In genomic region chr4:36337665-36338064, GRCh38 we compare ENCODE assay signal across 24 cellular contexts. TPM values are rescaled to one million over a fixed set of nuclear protein-coding genes. Genes with fewer than 3 reads are reported as not detected.
"Had no signal": no experiment of that assay in that cellular context is flagged by ENCODE, and none has a peak within 500 bp of the region (broad histone marks: within the 10 kb centered on the region; RNA-seq: fewer than 3 reads in every experiment).

No MANE protein-coding gene starts in this region.

- H3K27me3 Mint-ChIP-seq: activated CD4-positive, alpha-beta T cell treated with anti-CD3 and anti-CD28 coated beads, Interleukin-2, amount 10 ng/mL, durations not matched to agents 7 days and 5 days; activated naive CD8-positive, alpha-beta T cell treated with anti-CD3 and anti-CD28 coated beads, Interleukin-2, amount 10 ng/mL, durations not matched to agents 7 days and 5 days; stimulated activated naive B cell treated with anti-CD40 and anti-IgM and Interleukin-4, amounts not matched to agents 10 μg/mL and 1 μg/mL and 100 μg/mL, for 72 hours had no signal

- DNase-seq: activated CD4-positive, alpha-beta T cell treated with anti-CD3 and anti-CD28 coated beads, Interleukin-2, amount 10 ng/mL, durations not matched to agents 7 days and 5 days; activated CD8-positive, alpha-beta memory T cell treated with anti-CD3 and anti-CD28 coated beads for 24 hours; activated naive CD4-positive, alpha-beta T cell; activated naive CD8-positive, alpha-beta T cell treated with anti-CD3 and anti-CD28 coated beads, Interleukin-2, amount 10 ng/mL, durations not matched to agents 7 days and 5 days; amygdala; dermis blood vessel endothelial cell; effector memory CD4-positive, alpha-beta T cell; heart left ventricle; left lung; retina; spleen; stimulated activated CD4-positive, alpha-beta T cell treated with anti-CD3 and anti-CD28 coated beads, Interleukin-4, amount 100 ng/mL, for 4 hours; stimulated activated naive B cell treated with anti-CD40 and anti-IgM and Interleukin-4, amounts not matched to agents 10 μg/mL and 1 μg/mL and 100 μg/mL, for 72 hours; upper lobe of right lung had no signal

- H3K9me3 Mint-ChIP-seq: activated CD4-positive, alpha-beta T cell treated with anti-CD3 and anti-CD28 coated beads, Interleukin-2, amount 10 ng/mL, durations not matched to agents 7 days and 5 days; activated naive CD8-positive, alpha-beta T cell treated with anti-CD3 and anti-CD28 coated beads, Interleukin-2, amount 10 ng/mL, durations not matched to agents 7 days and 5 days; mesothelial cell of epicardium; neural crest cell; stimulated activated naive B cell treated with anti-CD40 and anti-IgM and Interleukin-4, amounts not matched to agents 10 μg/mL and 1 μg/mL and 100 μg/mL, for 72 hours; T-helper 2 cell treated with Interferon-gamma antibody and Interleukin-4, amounts not matched to agents 5 μg/mL and 100 μg/mL, for 36 hours had no signal

- H3K4me3 Mint-ChIP-seq: activated CD4-positive, alpha-beta T cell treated with anti-CD3 and anti-CD28 coated beads, Interleukin-2, amount 10 ng/mL, durations not matched to agents 7 days and 5 days; activated naive CD8-positive, alpha-beta T cell treated with anti-CD3 and anti-CD28 coated beads, Interleukin-2, amount 10 ng/mL, durations not matched to agents 7 days and 5 days; mesothelial cell of epicardium; neural crest cell; T-helper 2 cell treated with Interferon-gamma antibody and Interleukin-4, amounts not matched to agents 5 μg/mL and 100 μg/mL, for 36 hours had no signal

- H3K36me3 Mint-ChIP-seq: mesothelial cell of epicardium; stimulated activated naive B cell treated with anti-CD40 and anti-IgM and Interleukin-4, amounts not matched to agents 10 μg/mL and 1 μg/mL and 100 μg/mL, for 72 hours had no signal

- H3K27ac Mint-ChIP-seq: activated CD4-positive, alpha-beta T cell treated with anti-CD3 and anti-CD28 coated beads, Interleukin-2, amount 10 ng/mL, durations not matched to agents 7 days and 5 days; activated naive CD8-positive, alpha-beta T cell treated with anti-CD3 and anti-CD28 coated beads, Interleukin-2, amount 10 ng/mL, durations not matched to agents 7 days and 5 days; stimulated activated naive B cell treated with anti-CD40 and anti-IgM and Interleukin-4, amounts not matched to agents 10 μg/mL and 1 μg/mL and 100 μg/mL, for 72 hours; T-helper 2 cell treated with Interferon-gamma antibody and Interleukin-4, amounts not matched to agents 5 μg/mL and 100 μg/mL, for 36 hours had no signal

- ATAC-seq: activated CD4-positive, CD25-positive, alpha-beta regulatory T cell treated with anti-CD3 and anti-CD28 coated beads, Interleukin-2, amount 50 U/mL, for 24 hours; gastroesophageal sphincter; heart left ventricle; left lung; stimulated activated naive B cell treated with anti-CD40 and anti-IgM and Interleukin-4, amounts not matched to agents 10 μg/mL and 1 μg/mL and 100 μg/mL, for 72 hours; upper lobe of right lung had no signal

RNA-seq across cellular contexts. Expression of gene DTHD1, which starts 56.2 kb away (rescaled TPM):
- total RNA-seq: cardiac muscle cell, chondrocyte, dermis blood vessel endothelial cell, endothelial cell of umbilical vein, kidney epithelial cell, lung microvascular endothelial cell, mesothelial cell of epicardium, neural crest cell had no signal
